1 cellular context compared by ENCODE assay signal in the genomic region with DNA sequence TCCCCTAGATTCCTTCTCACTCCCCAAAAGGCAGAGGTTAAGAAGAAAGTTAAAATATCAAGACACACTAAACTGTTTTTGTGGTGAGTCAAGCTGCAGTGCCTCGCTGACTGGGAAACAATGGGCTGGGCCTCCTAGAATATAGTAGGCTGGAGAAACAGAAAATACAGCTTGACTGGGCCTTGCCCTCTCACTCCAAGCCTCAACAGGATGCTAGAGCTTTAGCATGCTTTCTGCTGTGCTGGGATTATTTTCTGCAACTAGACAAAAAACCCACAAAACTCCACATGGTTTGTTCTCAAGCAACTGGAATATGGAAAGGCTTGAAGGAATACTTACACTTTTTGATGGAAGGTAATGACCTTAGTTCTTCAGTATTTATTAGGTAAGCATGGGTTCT.
TF ChIP-seq lines count a peak whose summit lies in the region.

No MANE protein-coding gene starts in this region.

TF ChIP-seq in GM23338, 12 proteins besides CTCF, POLR2A, EP300 and RAD21 (continued from another document):
- TF ChIP-seq ZNF462 (CRISPR knock-in tag; IDR thresholded peaks at IDR 0.05) (no peak), STAT1 (IDR thresholded peaks at IDR 0.05; ENCODE audit: unreplicated experiment) (no peak), REST (IDR thresholded peaks at IDR 0.05; ENCODE audit: unreplicated experiment) (no peak), JUNB (IDR thresholded peaks at IDR 0.05; ENCODE audit: unreplicated experiment) (no peak), ZNF331 (CRISPR knock-in tag; IDR thresholded peaks at IDR 0.05; ENCODE audit: low read depth) (no peak), NANOG (IDR thresholded peaks at IDR 0.05; ENCODE audit: borderline replicate concordance) (no peak), ZNF114 (CRISPR knock-in tag; IDR thresholded peaks at IDR 0.05) (no peak), POLR2AphosphoS5 (IDR thresholded peaks at IDR 0.05; ENCODE audit: low read depth) (no peak)
